In genomic region chr14:69643430-69644200, GRCh38 we compare ENCODE assay signal across 8 cellular contexts.
DNase-seq lines count a peak whose midpoint lies in the region; FAIRE-seq lines count a peak whose summit lies in the region.

No MANE protein-coding gene starts in this region.

- peak; percentile 51 to 64 for DNase-seq in Kasumi-1 (lab: John Stamatoyannopoulos, UW)
- DNase-seq in OCI-M1 (lab: John Stamatoyannopoulos, UW), result peak; percentile 40
- DNase-seq in activated effector memory CD4-positive, alpha-beta T cell treated with Interleukin-2 at 50 U/mL for 16 hours, result peak; percentile 52
- peak; percentile 50 to 67 for DNase-seq in stimulated activated CD4-positive, alpha-beta T cell treated with anti-CD3 and anti-CD28 coated beads, Interleukin-4, amount 100 ng/mL, for 48 hours (ENCODE audit: low read depth in 2 of 2)
- DNase-seq in superior temporal gyrus (ENCODE audit: extremely low spot score), result no peak
- no peak for DNase-seq in UCSD-AML1 (lab: John Stamatoyannopoulos, UW; ENCODE audit: unreplicated experiment)
- DNase-seq in AG08396 (ENCODE audit: low spot score), result no peak

- peak; percentile 100 for FAIRE-seq in islet of Langerhans (lab: Jason Lieb, UNC)

Comparison
In these comparisons a context has a peak if more than half of its experiments do, and no peak if none do; other contexts are left out.
1. DNase-seq: peak in Kasumi-1 (2 of 2), OCI-M1 (single experiment), activated effector memory CD4-positive, alpha-beta T cell treated with Interleukin-2 at 50 U/mL for 16 hours (single experiment) and stimulated activated CD4-positive, alpha-beta T cell treated with anti-CD3 and anti-CD28 coated beads, Interleukin-4, amount 100 ng/mL, for 48 hours (2 of 2); none in superior temporal gyrus (single experiment), UCSD-AML1 (single experiment) and AG08396 (single experiment).